1 cellular context compared by ENCODE assay signal in the genomic region with DNA sequence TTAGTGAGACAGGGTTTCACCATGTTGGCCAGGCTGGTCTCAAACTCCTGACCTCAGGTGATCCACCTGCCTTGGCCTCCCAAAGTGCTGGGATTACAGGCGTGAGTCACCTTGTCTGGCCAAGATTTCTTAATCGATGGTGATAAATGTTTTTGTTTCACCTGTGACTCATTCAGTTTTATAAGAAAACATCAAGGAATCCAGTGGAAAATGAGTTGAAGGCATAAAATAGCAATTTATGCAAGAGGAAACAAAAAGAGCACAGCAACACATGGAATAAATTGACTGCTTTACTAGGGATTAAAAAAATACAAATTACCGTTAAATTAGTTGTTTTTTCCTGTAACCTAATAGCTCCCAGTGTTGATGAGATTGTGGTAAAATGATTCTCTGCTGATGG.
TF ChIP-seq lines count a peak whose summit lies in the region.

No MANE protein-coding gene starts in this region.

TF ChIP-seq in HEK293, 187 proteins besides CTCF, POLR2A, EP300 and RAD21 (continued from another document):
- peak; percentile 82; the same call in 1 of the 2 replicates for TF ChIP-seq KLF8 (tag by site-specific recombination; IDR thresholded peaks at IDR 0.05)
- TF ChIP-seq ZNF26 (tag by site-specific recombination; IDR thresholded peaks at IDR 0.05) = no peak
- TF ChIP-seq KLF16 (tag by site-specific recombination; IDR thresholded peaks at IDR 0.05) = no peak
- 0 out of 2 replicates have a peak, but pooled peaks have one; percentile 9 for TF ChIP-seq ZNF184 (tag by site-specific recombination; IDR thresholded peaks at IDR 0.05)
- TF ChIP-seq ZNF10 (tag by site-specific recombination; IDR thresholded peaks at IDR 0.05) = 0 out of 2 replicates have a peak, but pooled peaks have one; percentile 19
- TF ChIP-seq ZXDB (tag by site-specific recombination; IDR thresholded peaks at IDR 0.05) = 0 out of 2 replicates have a peak, but pooled peaks have one; percentile 19
- TF ChIP-seq, protein P1, sequence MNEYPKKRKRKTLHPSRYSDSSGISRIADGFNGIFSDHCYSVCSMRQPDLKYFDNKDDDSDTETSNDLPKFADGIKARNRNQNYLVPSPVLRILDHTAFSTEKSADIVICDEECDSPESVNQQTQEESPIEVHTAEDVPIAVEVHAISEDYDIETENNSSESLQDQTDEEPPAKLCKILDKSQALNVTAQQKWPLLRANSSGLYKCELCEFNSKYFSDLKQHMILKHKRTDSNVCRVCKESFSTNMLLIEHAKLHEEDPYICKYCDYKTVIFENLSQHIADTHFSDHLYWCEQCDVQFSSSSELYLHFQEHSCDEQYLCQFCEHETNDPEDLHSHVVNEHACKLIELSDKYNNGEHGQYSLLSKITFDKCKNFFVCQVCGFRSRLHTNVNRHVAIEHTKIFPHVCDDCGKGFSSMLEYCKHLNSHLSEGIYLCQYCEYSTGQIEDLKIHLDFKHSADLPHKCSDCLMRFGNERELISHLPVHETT (tag by site-specific recombination; IDR thresholded peaks at IDR 0.05) = peak; percentile 46; the same call in 1 of the 2 replicates
- TF ChIP-seq ZNF664 (tag by site-specific recombination; IDR thresholded peaks at IDR 0.05) = 0 out of 2 replicates have a peak, but pooled peaks have one; percentile 44
- TF ChIP-seq IKZF3 (tag by site-specific recombination; IDR thresholded peaks at IDR 0.05) = 0 out of 2 replicates have a peak, but pooled peaks have one; percentile 24
- TF ChIP-seq, protein P2, sequence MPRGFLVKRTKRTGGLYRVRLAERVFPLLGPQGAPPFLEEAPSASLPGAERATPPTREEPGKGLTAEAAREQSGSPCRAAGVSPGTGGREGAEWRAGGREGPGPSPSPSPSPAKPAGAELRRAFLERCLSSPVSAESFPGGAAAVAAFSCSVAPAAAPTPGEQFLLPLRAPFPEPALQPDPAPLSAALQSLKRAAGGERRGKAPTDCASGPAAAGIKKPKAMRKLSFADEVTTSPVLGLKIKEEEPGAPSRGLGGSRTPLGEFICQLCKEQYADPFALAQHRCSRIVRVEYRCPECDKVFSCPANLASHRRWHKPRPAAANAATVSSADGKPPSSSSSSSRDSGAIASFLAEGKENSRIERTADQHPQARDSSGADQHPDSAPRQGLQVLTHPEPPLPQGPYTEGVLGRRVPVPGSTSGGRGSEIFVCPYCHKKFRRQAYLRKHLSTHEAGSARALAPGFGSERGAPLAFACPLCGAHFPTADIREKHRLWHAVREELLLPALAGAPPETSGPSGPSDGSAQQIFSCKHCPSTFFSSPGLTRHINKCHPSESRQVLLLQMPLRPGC (tag by site-specific recombination; IDR thresholded peaks at IDR 0.05) = peak; percentile 64; the same call in 1 of the 2 replicates
- peak; percentile 10; the same call in 1 of the 2 replicates for TF ChIP-seq ZNF394 (tag by site-specific recombination; IDR thresholded peaks at IDR 0.05; ENCODE audit: borderline replicate concordance)
- TF ChIP-seq, protein P3, sequence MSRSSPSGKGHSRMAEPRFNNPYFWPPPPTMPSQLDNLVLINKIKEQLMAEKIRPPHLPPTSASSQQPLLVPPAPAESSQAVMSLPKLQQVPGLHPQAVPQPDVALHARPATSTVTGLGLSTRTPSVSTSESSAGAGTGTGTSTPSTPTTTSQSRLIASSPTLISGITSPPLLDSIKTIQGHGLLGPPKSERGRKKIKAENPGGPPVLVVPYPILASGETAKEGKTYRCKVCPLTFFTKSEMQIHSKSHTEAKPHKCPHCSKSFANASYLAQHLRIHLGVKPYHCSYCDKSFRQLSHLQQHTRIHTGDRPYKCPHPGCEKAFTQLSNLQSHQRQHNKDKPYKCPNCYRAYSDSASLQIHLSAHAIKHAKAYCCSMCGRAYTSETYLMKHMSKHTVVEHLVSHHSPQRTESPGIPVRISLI (tag by site-specific recombination; IDR thresholded peaks at IDR 0.05) = peak; percentile 81
- TF ChIP-seq GLIS1 (tag by site-specific recombination; IDR thresholded peaks at IDR 0.05) = peak; percentile 51; the same call in 1 of the 2 replicates
- peak; percentile 33; the same call in 1 of the 2 replicates for TF ChIP-seq OSR2 (tag by site-specific recombination; IDR thresholded peaks at IDR 0.05)
- no peak for TF ChIP-seq ZNF792 (tag by site-specific recombination; IDR thresholded peaks at IDR 0.05)
- TF ChIP-seq, protein P4, sequence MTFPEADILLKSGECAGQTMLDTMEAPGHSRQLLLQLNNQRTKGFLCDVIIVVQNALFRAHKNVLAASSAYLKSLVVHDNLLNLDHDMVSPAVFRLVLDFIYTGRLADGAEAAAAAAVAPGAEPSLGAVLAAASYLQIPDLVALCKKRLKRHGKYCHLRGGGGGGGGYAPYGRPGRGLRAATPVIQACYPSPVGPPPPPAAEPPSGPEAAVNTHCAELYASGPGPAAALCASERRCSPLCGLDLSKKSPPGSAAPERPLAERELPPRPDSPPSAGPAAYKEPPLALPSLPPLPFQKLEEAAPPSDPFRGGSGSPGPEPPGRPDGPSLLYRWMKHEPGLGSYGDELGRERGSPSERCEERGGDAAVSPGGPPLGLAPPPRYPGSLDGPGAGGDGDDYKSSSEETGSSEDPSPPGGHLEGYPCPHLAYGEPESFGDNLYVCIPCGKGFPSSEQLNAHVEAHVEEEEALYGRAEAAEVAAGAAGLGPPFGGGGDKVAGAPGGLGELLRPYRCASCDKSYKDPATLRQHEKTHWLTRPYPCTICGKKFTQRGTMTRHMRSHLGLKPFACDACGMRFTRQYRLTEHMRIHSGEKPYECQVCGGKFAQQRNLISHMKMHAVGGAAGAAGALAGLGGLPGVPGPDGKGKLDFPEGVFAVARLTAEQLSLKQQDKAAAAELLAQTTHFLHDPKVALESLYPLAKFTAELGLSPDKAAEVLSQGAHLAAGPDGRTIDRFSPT (tag by site-specific recombination; IDR thresholded peaks at IDR 0.05) = peak; percentile 91
- TF ChIP-seq, protein P5, sequence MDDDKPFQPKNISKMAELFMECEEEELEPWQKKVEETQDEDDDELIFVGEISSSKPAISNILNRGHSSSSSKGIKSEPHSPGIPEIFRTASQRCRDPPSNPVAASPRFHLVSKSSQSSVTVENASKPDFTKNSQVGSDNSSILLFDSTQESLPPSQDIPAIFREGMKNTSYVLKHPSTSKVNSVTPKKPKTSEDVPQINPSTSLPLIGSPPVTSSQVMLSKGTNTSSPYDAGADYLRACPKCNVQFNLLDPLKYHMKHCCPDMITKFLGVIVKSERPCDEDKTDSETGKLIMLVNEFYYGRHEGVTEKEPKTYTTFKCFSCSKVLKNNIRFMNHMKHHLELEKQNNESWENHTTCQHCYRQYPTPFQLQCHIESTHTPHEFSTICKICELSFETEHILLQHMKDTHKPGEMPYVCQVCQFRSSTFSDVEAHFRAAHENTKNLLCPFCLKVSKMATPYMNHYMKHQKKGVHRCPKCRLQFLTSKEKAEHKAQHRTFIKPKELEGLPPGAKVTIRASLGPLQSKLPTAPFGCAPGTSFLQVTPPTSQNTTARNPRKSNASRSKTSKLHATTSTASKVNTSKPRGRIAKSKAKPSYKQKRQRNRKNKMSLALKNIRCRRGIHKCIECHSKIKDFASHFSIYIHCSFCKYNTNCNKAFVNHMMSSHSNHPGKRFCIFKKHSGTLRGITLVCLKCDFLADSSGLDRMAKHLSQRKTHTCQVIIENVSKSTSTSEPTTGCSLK (tag by site-specific recombination; IDR thresholded peaks at IDR 0.05) = no peak
- TF ChIP-seq ZNF629 (tag by site-specific recombination; IDR thresholded peaks at IDR 0.05) = peak; percentile 65
- TF ChIP-seq SP7 (tag by site-specific recombination; IDR thresholded peaks at IDR 0.05) = peak; percentile 39
- TF ChIP-seq, protein P6, sequence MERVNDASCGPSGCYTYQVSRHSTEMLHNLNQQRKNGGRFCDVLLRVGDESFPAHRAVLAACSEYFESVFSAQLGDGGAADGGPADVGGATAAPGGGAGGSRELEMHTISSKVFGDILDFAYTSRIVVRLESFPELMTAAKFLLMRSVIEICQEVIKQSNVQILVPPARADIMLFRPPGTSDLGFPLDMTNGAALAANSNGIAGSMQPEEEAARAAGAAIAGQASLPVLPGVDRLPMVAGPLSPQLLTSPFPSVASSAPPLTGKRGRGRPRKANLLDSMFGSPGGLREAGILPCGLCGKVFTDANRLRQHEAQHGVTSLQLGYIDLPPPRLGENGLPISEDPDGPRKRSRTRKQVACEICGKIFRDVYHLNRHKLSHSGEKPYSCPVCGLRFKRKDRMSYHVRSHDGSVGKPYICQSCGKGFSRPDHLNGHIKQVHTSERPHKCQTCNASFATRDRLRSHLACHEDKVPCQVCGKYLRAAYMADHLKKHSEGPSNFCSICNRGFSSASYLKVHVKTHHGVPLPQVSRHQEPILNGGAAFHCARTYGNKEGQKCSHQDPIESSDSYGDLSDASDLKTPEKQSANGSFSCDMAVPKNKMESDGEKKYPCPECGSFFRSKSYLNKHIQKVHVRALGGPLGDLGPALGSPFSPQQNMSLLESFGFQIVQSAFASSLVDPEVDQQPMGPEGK (tag by site-specific recombination; IDR thresholded peaks at IDR 0.05) = 0 out of 2 replicates have a peak, but pooled peaks have one; percentile 17
- 0 out of 2 replicates have a peak, but pooled peaks have one; percentile 40 for TF ChIP-seq SP3 (tag by site-specific recombination; IDR thresholded peaks at IDR 0.05)
- TF ChIP-seq ZBTB17 (tag by site-specific recombination; IDR thresholded peaks at IDR 0.05) = peak; percentile 25; the same call in 1 of the 2 replicates
- no peak for TF ChIP-seq KLF9 (tag by site-specific recombination; IDR thresholded peaks at IDR 0.05; ENCODE audit: low read depth)
- 0 out of 2 replicates have a peak, but pooled peaks have one; percentile 35 for TF ChIP-seq ZSCAN23 (tag by site-specific recombination; IDR thresholded peaks at IDR 0.05)
- TF ChIP-seq PRDM6 (tag by site-specific recombination; IDR thresholded peaks at IDR 0.05) = peak; percentile 84
- peak; percentile 59; the same call in 1 of the 2 replicates for TF ChIP-seq BCL11A (tag by site-specific recombination; IDR thresholded peaks at IDR 0.05; ENCODE audit: low read depth)
- peak; percentile 43; the same call in 1 of the 2 replicates for TF ChIP-seq SCRT2 (tag by site-specific recombination; IDR thresholded peaks at IDR 0.05)
- 0 out of 2 replicates have a peak, but pooled peaks have one; percentile 18 for TF ChIP-seq PRDM1 (tag by site-specific recombination; IDR thresholded peaks at IDR 0.05)
